1 cellular context compared by ENCODE assay signal in the genomic region with DNA sequence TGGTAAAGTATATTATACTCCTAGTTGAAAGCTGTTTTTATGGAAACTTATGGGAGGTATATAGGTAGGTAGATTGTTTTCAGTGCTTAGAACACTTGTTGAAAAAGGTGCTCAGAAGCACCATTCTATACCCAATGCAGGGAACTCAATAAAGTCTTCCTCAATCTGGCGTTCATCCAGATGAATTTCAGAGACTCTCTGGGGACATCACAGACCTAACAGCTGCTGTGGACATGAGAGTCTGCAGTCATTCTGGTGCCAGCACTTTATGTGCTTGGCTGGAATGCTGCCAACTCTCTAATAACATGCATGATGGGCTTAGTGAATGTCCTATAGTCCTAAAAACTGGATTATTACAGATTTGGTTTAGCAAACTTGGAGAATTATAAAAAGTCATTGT.
TF ChIP-seq lines count a peak whose summit lies in the region.

No MANE protein-coding gene starts in this region.

TF ChIP-seq in HEK293, 187 proteins besides CTCF, POLR2A, EP300 and RAD21 (continued from another document and continues in another):
- TF ChIP-seq, protein P1, sequence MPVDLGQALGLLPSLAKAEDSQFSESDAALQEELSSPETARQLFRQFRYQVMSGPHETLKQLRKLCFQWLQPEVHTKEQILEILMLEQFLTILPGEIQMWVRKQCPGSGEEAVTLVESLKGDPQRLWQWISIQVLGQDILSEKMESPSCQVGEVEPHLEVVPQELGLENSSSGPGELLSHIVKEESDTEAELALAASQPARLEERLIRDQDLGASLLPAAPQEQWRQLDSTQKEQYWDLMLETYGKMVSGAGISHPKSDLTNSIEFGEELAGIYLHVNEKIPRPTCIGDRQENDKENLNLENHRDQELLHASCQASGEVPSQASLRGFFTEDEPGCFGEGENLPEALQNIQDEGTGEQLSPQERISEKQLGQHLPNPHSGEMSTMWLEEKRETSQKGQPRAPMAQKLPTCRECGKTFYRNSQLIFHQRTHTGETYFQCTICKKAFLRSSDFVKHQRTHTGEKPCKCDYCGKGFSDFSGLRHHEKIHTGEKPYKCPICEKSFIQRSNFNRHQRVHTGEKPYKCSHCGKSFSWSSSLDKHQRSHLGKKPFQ (tag by site-specific recombination; IDR thresholded peaks at IDR 0.05), result no peak
- TF ChIP-seq OVOL3 (tag by site-specific recombination; IDR thresholded peaks at IDR 0.05), result 0 out of 2 replicates have a peak, but pooled peaks have one; percentile 28
- TF ChIP-seq ZNF596 (tag by site-specific recombination; IDR thresholded peaks at IDR 0.05), result 0 out of 2 replicates have a peak, but pooled peaks have one; percentile 21
- TF ChIP-seq GLIS1 (tag by site-specific recombination; IDR thresholded peaks at IDR 0.05), result no peak
- TF ChIP-seq, protein P2, sequence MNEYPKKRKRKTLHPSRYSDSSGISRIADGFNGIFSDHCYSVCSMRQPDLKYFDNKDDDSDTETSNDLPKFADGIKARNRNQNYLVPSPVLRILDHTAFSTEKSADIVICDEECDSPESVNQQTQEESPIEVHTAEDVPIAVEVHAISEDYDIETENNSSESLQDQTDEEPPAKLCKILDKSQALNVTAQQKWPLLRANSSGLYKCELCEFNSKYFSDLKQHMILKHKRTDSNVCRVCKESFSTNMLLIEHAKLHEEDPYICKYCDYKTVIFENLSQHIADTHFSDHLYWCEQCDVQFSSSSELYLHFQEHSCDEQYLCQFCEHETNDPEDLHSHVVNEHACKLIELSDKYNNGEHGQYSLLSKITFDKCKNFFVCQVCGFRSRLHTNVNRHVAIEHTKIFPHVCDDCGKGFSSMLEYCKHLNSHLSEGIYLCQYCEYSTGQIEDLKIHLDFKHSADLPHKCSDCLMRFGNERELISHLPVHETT (tag by site-specific recombination; IDR thresholded peaks at IDR 0.05), result no peak
- TF ChIP-seq KLF9 (tag by site-specific recombination; IDR thresholded peaks at IDR 0.05; ENCODE audit: low read depth), result no peak
- TF ChIP-seq ZNF768 (tag by site-specific recombination; IDR thresholded peaks at IDR 0.05), result 0 out of 2 replicates have a peak, but pooled peaks have one; percentile 29
- no peak for TF ChIP-seq ZFP69B (tag by site-specific recombination; IDR thresholded peaks at IDR 0.05)
- TF ChIP-seq, protein P3, sequence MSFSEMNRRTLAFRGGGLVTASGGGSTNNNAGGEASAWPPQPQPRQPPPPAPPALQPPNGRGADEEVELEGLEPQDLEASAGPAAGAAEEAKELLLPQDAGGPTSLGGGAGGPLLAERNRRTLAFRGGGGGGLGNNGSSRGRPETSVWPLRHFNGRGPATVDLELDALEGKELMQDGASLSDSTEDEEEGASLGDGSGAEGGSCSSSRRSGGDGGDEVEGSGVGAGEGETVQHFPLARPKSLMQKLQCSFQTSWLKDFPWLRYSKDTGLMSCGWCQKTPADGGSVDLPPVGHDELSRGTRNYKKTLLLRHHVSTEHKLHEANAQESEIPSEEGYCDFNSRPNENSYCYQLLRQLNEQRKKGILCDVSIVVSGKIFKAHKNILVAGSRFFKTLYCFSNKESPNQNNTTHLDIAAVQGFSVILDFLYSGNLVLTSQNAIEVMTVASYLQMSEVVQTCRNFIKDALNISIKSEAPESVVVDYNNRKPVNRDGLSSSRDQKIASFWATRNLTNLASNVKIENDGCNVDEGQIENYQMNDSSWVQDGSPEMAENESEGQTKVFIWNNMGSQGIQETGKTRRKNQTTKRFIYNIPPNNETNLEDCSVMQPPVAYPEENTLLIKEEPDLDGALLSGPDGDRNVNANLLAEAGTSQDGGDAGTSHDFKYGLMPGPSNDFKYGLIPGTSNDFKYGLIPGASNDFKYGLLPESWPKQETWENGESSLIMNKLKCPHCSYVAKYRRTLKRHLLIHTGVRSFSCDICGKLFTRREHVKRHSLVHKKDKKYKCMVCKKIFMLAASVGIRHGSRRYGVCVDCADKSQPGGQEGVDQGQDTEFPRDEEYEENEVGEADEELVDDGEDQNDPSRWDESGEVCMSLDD (tag by site-specific recombination; IDR thresholded peaks at IDR 0.05), result no peak
- no peak for TF ChIP-seq ZNF324 (tag by site-specific recombination; IDR thresholded peaks at IDR 0.05)
- no peak for TF ChIP-seq ZNF23 (tag by site-specific recombination; IDR thresholded peaks at IDR 0.05; ENCODE audit: borderline replicate concordance)
- TF ChIP-seq, protein P4, sequence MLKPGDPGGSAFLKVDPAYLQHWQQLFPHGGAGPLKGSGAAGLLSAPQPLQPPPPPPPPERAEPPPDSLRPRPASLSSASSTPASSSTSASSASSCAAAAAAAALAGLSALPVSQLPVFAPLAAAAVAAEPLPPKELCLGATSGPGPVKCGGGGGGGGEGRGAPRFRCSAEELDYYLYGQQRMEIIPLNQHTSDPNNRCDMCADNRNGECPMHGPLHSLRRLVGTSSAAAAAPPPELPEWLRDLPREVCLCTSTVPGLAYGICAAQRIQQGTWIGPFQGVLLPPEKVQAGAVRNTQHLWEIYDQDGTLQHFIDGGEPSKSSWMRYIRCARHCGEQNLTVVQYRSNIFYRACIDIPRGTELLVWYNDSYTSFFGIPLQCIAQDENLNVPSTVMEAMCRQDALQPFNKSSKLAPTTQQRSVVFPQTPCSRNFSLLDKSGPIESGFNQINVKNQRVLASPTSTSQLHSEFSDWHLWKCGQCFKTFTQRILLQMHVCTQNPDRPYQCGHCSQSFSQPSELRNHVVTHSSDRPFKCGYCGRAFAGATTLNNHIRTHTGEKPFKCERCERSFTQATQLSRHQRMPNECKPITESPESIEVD (tag by site-specific recombination; IDR thresholded peaks at IDR 0.05), result peak; percentile 87
- no peak for TF ChIP-seq ZNF350 (tag by site-specific recombination; IDR thresholded peaks at IDR 0.05)
- TF ChIP-seq, protein P5, sequence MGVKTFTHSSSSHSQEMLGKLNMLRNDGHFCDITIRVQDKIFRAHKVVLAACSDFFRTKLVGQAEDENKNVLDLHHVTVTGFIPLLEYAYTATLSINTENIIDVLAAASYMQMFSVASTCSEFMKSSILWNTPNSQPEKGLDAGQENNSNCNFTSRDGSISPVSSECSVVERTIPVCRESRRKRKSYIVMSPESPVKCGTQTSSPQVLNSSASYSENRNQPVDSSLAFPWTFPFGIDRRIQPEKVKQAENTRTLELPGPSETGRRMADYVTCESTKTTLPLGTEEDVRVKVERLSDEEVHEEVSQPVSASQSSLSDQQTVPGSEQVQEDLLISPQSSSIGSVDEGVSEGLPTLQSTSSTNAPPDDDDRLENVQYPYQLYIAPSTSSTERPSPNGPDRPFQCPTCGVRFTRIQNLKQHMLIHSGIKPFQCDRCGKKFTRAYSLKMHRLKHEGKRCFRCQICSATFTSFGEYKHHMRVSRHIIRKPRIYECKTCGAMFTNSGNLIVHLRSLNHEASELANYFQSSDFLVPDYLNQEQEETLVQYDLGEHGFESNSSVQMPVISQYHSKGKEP (tag by site-specific recombination; IDR thresholded peaks at IDR 0.05), result peak; percentile 90
- TF ChIP-seq ZNF544 (tag by site-specific recombination; IDR thresholded peaks at IDR 0.05), result no peak
- TF ChIP-seq ZNF366 (tag by site-specific recombination; conservative IDR thresholded peaks at IDR 0.05), result peak; percentile 37; the same call in 1 of the 2 replicates
- TF ChIP-seq ZNF394 (tag by site-specific recombination; IDR thresholded peaks at IDR 0.05; ENCODE audit: borderline replicate concordance), result peak; percentile 28; the same call in 1 of the 2 replicates
- TF ChIP-seq ZNF621 (tag by site-specific recombination; IDR thresholded peaks at IDR 0.05), result no peak
- TF ChIP-seq, protein P6, sequence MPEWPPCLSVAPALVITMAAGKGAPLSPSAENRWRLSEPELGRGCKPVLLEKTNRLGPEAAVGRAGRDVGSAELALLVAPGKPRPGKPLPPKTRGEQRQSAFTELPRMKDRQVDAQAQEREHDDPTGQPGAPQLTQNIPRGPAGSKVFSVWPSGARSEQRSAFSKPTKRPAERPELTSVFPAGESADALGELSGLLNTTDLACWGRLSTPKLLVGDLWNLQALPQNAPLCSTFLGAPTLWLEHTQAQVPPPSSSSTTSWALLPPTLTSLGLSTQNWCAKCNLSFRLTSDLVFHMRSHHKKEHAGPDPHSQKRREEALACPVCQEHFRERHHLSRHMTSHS (tag by site-specific recombination; IDR thresholded peaks at IDR 0.05), result no peak
- TF ChIP-seq ZNF157 (tag by site-specific recombination; IDR thresholded peaks at IDR 0.05), result no peak
- TF ChIP-seq ZNF510 (tag by site-specific recombination; IDR thresholded peaks at IDR 0.05; ENCODE audit: insufficient replicate concordance), result no peak
- no peak for TF ChIP-seq SP3 (tag by site-specific recombination; IDR thresholded peaks at IDR 0.05)
- no peak for TF ChIP-seq ZNF132 (tag by site-specific recombination; IDR thresholded peaks at IDR 0.05; ENCODE audit: borderline replicate concordance)
- no peak for TF ChIP-seq ZNF837 (tag by site-specific recombination; IDR thresholded peaks at IDR 0.05)
- no peak for TF ChIP-seq PRDM1 (tag by site-specific recombination; IDR thresholded peaks at IDR 0.05)
- TF ChIP-seq, protein P7, sequence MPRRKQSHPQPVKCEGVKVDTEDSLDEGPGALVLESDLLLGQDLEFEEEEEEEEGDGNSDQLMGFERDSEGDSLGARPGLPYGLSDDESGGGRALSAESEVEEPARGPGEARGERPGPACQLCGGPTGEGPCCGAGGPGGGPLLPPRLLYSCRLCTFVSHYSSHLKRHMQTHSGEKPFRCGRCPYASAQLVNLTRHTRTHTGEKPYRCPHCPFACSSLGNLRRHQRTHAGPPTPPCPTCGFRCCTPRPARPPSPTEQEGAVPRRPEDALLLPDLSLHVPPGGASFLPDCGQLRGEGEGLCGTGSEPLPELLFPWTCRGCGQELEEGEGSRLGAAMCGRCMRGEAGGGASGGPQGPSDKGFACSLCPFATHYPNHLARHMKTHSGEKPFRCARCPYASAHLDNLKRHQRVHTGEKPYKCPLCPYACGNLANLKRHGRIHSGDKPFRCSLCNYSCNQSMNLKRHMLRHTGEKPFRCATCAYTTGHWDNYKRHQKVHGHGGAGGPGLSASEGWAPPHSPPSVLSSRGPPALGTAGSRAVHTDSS (tag by site-specific recombination; IDR thresholded peaks at IDR 0.05), result peak; percentile 57; the same call in 1 of the 2 replicates
- no peak for TF ChIP-seq ZNF335 (tag by site-specific recombination; conservative IDR thresholded peaks at IDR 0.05)
- TF ChIP-seq HOXD13 (CRISPR knock-in tag; IDR thresholded peaks at IDR 0.05; ENCODE audit: borderline replicate concordance), result no peak
- TF ChIP-seq, protein P8, sequence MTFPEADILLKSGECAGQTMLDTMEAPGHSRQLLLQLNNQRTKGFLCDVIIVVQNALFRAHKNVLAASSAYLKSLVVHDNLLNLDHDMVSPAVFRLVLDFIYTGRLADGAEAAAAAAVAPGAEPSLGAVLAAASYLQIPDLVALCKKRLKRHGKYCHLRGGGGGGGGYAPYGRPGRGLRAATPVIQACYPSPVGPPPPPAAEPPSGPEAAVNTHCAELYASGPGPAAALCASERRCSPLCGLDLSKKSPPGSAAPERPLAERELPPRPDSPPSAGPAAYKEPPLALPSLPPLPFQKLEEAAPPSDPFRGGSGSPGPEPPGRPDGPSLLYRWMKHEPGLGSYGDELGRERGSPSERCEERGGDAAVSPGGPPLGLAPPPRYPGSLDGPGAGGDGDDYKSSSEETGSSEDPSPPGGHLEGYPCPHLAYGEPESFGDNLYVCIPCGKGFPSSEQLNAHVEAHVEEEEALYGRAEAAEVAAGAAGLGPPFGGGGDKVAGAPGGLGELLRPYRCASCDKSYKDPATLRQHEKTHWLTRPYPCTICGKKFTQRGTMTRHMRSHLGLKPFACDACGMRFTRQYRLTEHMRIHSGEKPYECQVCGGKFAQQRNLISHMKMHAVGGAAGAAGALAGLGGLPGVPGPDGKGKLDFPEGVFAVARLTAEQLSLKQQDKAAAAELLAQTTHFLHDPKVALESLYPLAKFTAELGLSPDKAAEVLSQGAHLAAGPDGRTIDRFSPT (tag by site-specific recombination; IDR thresholded peaks at IDR 0.05), result no peak
- peak; percentile 63; the same call in 1 of the 2 replicates for TF ChIP-seq ZNF423 (tag by site-specific recombination; IDR thresholded peaks at IDR 0.05)
- TF ChIP-seq ZNF514 (tag by site-specific recombination; IDR thresholded peaks at IDR 0.05), result no peak
- TF ChIP-seq ZFP37 (tag by site-specific recombination; IDR thresholded peaks at IDR 0.05), result no peak
- no peak for TF ChIP-seq WT1 (tag by site-specific recombination; IDR thresholded peaks at IDR 0.05)
- TF ChIP-seq ZNF221 (tag by site-specific recombination; IDR thresholded peaks at IDR 0.05; ENCODE audit: borderline replicate concordance), result no peak
- TF ChIP-seq ZSCAN16 (tag by site-specific recombination; IDR thresholded peaks at IDR 0.05), result 0 out of 2 replicates have a peak, but pooled peaks have one; percentile 30
- TF ChIP-seq ZNF521 (tag by site-specific recombination; IDR thresholded peaks at IDR 0.05), result no peak
- peak; percentile 89 for TF ChIP-seq ZNF561 (tag by site-specific recombination; IDR thresholded peaks at IDR 0.05; ENCODE audit: borderline replicate concordance)
- no peak for TF ChIP-seq ZNF548 (tag by site-specific recombination; IDR thresholded peaks at IDR 0.05)
- TF ChIP-seq ZFP41 (tag by site-specific recombination; IDR thresholded peaks at IDR 0.05; ENCODE audit: borderline replicate concordance), result no peak
- no peak for TF ChIP-seq ZFHX2 (tag by site-specific recombination; conservative IDR thresholded peaks at IDR 0.05)
- no peak for TF ChIP-seq ZNF248 (tag by site-specific recombination; IDR thresholded peaks at IDR 0.05)
- no peak for TF ChIP-seq ZNF624 (tag by site-specific recombination; IDR thresholded peaks at IDR 0.05)
- peak; percentile 50 for TF ChIP-seq FEZF1 (tag by site-specific recombination; IDR thresholded peaks at IDR 0.05)
- TF ChIP-seq ZNF473 (tag by site-specific recombination; IDR thresholded peaks at IDR 0.05), result no peak
- peak; percentile 94 for TF ChIP-seq ZSCAN30 (tag by site-specific recombination; IDR thresholded peaks at IDR 0.05)
- TF ChIP-seq ZIC2 (tag by site-specific recombination; IDR thresholded peaks at IDR 0.05), result no peak
- no peak for TF ChIP-seq ZNF426 (tag by site-specific recombination; IDR thresholded peaks at IDR 0.05)
